16 cellular contexts compared by ENCODE assay signal in genomic region chr1:11671544-11672286, GRCh38. TPM values are rescaled to one million over a fixed set of nuclear protein-coding genes. Genes with fewer than 3 reads are reported as not detected.
DNase-seq lines count a peak whose midpoint lies in the region; FAIRE-seq and TF ChIP-seq lines count a peak whose summit lies in the region.
"Had no signal": no experiment of that assay in that cellular context is flagged by ENCODE, and none has a peak within 500 bp of the region (broad histone marks: within the 10 kb centered on the region; RNA-seq: fewer than 3 reads in every experiment).

No MANE protein-coding gene starts in this region.

- H2BK5ac ChIP-seq in H1 (ENCODE audit: low read depth, low read length), result no peak overlapping the region

- H3K4me2 ChIP-seq in H1 (ENCODE audit: insufficient read depth in 1 of 2, low read depth in 2 of 2, low read length in 2 of 2), result no peak overlapping the region
- H3K4me2 ChIP-seq in osteoblast (ENCODE audit: insufficient read depth, low read length), result no peak overlapping the region

- H3K23me2 ChIP-seq in H1 (ENCODE audit: low read depth, low read length), result no peaks in the 10 kb centered on the region

- H2BK12ac ChIP-seq in H1 (ENCODE audit: low read depth, low read length), result no peak overlapping the region

- no peaks in the 10 kb centered on the region; a peak in 2 of 7 replicates for H3K4me1 ChIP-seq in H1 (replicated peaks in 1 of 4; ENCODE audit: control insufficient read depth in 3 of 4, insufficient read depth in 4 of 4, low read length in 3 of 4)
- H3K4me1 ChIP-seq in osteoblast (ENCODE audit: insufficient read depth, low read length), result peaks cover 5% of the 10 kb centered on the region

- no peak overlapping the region for H2BK15ac ChIP-seq in H1 (ENCODE audit: low read length)

- 95% methylated on average over 12 of the region's 14 CpGs; no CpG with 5 or more reads in 1 of the 2 experiments for WGBS in H1 (ENCODE audit: extremely low coverage in 1 of 2, insufficient coverage in 1 of 2, insufficient read length in 1 of 2, insufficient replicate concordance in 2 of 2, low coverage in 1 of 2, low lambda C conversion rate in 2 of 2, missing lambda C conversion rate in 1 of 2), 2 experiments

- H2AFZ ChIP-seq in H1 (ENCODE audit: low read length) (no peak overlapping the region), osteoblast (ENCODE audit: low read length) (no peak overlapping the region)

- no peak overlapping the region for H2AK5ac ChIP-seq in H1 (ENCODE audit: low read depth, low read length)

- no peak for TF ChIP-seq CTCF in RWPE1 (conservative IDR thresholded peaks at IDR 0.05; ENCODE audit: low read depth)
- TF ChIP-seq CTCF in H1 (IDR thresholded peaks at IDR 0.05; ENCODE audit: control extremely low read depth in 1 of 3, insufficient read depth in 1 of 3, low read depth in 1 of 3, low read length in 3 of 3), result no peak
- no peak for TF ChIP-seq CTCF in osteoblast (IDR thresholded peaks at IDR 0.05; ENCODE audit: extremely low read depth, low read depth, low read length)

- no peak overlapping the region for H3K23ac ChIP-seq in H1 (ENCODE audit: insufficient read length)

- H3K27ac ChIP-seq in RWPE1, result 0 out of 2 replicates have a peak overlapping the region, but pooled peaks have one; percentile 13
- no peak overlapping the region for H3K27ac ChIP-seq in H1 (ENCODE audit: low read depth, low read length)
- H3K27ac ChIP-seq in osteoblast (ENCODE audit: low read depth, low read length), result no peak overlapping the region
- H3K27ac ChIP-seq: esophagus muscularis mucosa had no signal

- no peak overlapping the region for H3K9ac ChIP-seq in H1 (replicated peaks in 1 of 4; ENCODE audit: extremely low read depth in 1 of 4, low read depth in 3 of 4, low read length in 3 of 4)

- H3K18ac ChIP-seq in H1 (ENCODE audit: extremely low read depth, low read length), result no peak overlapping the region

- H2BK120ac ChIP-seq in H1 (replicated peaks; ENCODE audit: low read depth, low read length), result no peak overlapping the region

- POLR2A ChIA-PET in RWPE1 (lab: Yijun Ruan, JAX; ENCODE audit: low non-redundant PET), result no interaction called here
- POLR2A ChIA-PET in H1 (lab: Charles Lee; ENCODE audit: partially characterized antibody), result interaction anchor here (0.9 to 32.0 kb wide), 8 partner anchors 1 to 131 kb away, joined by 3 to 1025 read pairs (median 7); partner anchors contain the start of genes DRAXIN, FBXO6 and MAD2L2

- H3K4me3 ChIP-seq in H1 (ENCODE audit: extremely low read depth in 1 of 4, insufficient read depth in 2 of 4, low read depth in 3 of 4, low read length in 4 of 4) (no peak overlapping the region), osteoblast (ENCODE audit: insufficient read depth, low read length) (no peak overlapping the region)
- H3K4me3 ChIP-seq: esophagus muscularis mucosa, mucosa of descending colon had no signal

- no peak overlapping the region for H3K4ac ChIP-seq in H1 (replicated peaks; ENCODE audit: insufficient read length, low read depth, low read length)

- peak in 1 of 2 experiments; percentile 64; a peak in 2 of 3 replicates for TF ChIP-seq POLR2A in H1 (IDR thresholded peaks at IDR 0.05; ENCODE audit: control extremely low read depth in 1 of 2, low read depth in 2 of 2, low read length in 2 of 2)

- DNase-seq in RWPE1 (ENCODE audit: low spot score) (no peak), H1 (ENCODE audit: low read depth in 1 of 2, low spot score in 2 of 2) (no peak), osteoblast (ENCODE audit: insufficient read length, low spot score, missing footprints) (peak; percentile 69), GF-D8 (lab: John Stamatoyannopoulos, UW) (no peak), NCI-H2227 treated with DMSO at 0.1 percent for 48 hours (lab: John Stamatoyannopoulos, UW) (no peak)
- DNase-seq: activated CD4-positive, alpha-beta T cell treated with anti-CD3 and anti-CD28 coated beads, Interleukin-2, amount 10 ng/mL, durations not matched to agents 7 days and 5 days; activated CD8-positive, alpha-beta memory T cell treated with anti-CD3 and anti-CD28 coated beads, Interleukin-2, amount 50 U/mL, for 4 hours; activated effector memory CD4-positive, alpha-beta T cell treated with anti-CD3 and anti-CD28 coated beads, Interleukin-2, amount 50 U/mL, for 16 hours; DMS79 treated with DMSO at 0.1 percent for 48 hours; HCEC 1CT; mucosa of descending colon; NCI-H1417; NCI-H2107; NCI-H524 treated with DMSO at 0.1 percent for 48 hours had no signal

- TF ChIP-seq EP300 in H1 (IDR thresholded peaks at IDR 0.05; ENCODE audit: borderline replicate concordance in 1 of 2, low read depth in 2 of 2, low read length in 2 of 2), result no peak

- H3K36me3 ChIP-seq in H1 (ENCODE audit: control insufficient read depth in 2 of 4, insufficient read depth in 4 of 4, low read length in 3 of 4) (peaks cover 34 to 77% (median 50%) of the 10 kb centered on the region in 4 experiments), osteoblast (ENCODE audit: insufficient read depth, low read length) (peaks cover 17% of the 10 kb centered on the region)

- no peak overlapping the region for H2BK20ac ChIP-seq in H1 (ENCODE audit: low read length)

- CTCF ChIA-PET in RWPE1 (lab: Yijun Ruan, JAX), result interaction anchor here (0.7 kb wide), 1 partner anchor 23 kb away, joined by 3 read pairs; no protein-coding TSS in a partner anchor
- CTCF ChIA-PET in H1 (lab: Charles Lee; ENCODE audit: partially characterized antibody), result interaction anchor here (0.7 to 21.6 kb wide), 5 partner anchors 8 to 97 kb away, joined by 3 to 266 read pairs (median 10); partner anchors contain the start of gene FBXO6

- H3K79me2 ChIP-seq in H1 (ENCODE audit: control insufficient read depth in 1 of 2, insufficient read depth in 2 of 2, low read length in 2 of 2), result no peaks in the 10 kb centered on the region; a peak in 1 of 4 replicates
- no peaks in the 10 kb centered on the region for H3K79me2 ChIP-seq in osteoblast (ENCODE audit: insufficient read depth, low read length)

- no peaks in the 10 kb centered on the region for H3K27me3 ChIP-seq in H1 (replicated peaks in 1 of 4; ENCODE audit: control insufficient read depth in 3 of 4, extremely low read depth in 1 of 4, insufficient read depth in 3 of 4, low read length in 3 of 4)
- no peaks in the 10 kb centered on the region for H3K27me3 ChIP-seq in osteoblast (ENCODE audit: insufficient read depth, low read length)
- H3K27me3 ChIP-seq: esophagus muscularis mucosa had no signal

- H4K5ac ChIP-seq in H1 (ENCODE audit: insufficient read length, low read depth, low read length), result no peak overlapping the region

- no peak overlapping the region for H3K56ac ChIP-seq in H1 (replicated peaks; ENCODE audit: insufficient read length, low read depth, low read length)

- H4K91ac ChIP-seq in H1 (replicated peaks; ENCODE audit: insufficient read length, low read length), result no peak overlapping the region

- H3K14ac ChIP-seq in H1 (ENCODE audit: insufficient read length), result no peak overlapping the region

- peaks cover 27 to 38% of the 10 kb centered on the region in 2 experiments for H4K20me1 ChIP-seq in H1 (replicated peaks in 1 of 2; ENCODE audit: control insufficient read depth in 1 of 2, insufficient read depth in 2 of 2, low read length in 2 of 2)
- H4K20me1 ChIP-seq in osteoblast (ENCODE audit: insufficient read depth, low read length), result peaks cover 7% of the 10 kb centered on the region

- peak overlapping the region; percentile 40 for H4K8ac ChIP-seq in H1 (ENCODE audit: extremely low read depth, insufficient read depth, low read length)

- FAIRE-seq in H1 (lab: Jason Lieb, UNC), result no peak
- FAIRE-seq: TTC549 had no signal

- H3K9me3 ChIP-seq in H1 (ENCODE audit: insufficient read depth in 2 of 2, low read depth in 1 of 2, low read length in 1 of 2) (no peaks in the 10 kb centered on the region), osteoblast (ENCODE audit: low read depth, low read length) (no peaks in the 10 kb centered on the region)
- H3K9me3 ChIP-seq: esophagus muscularis mucosa, mucosa of descending colon had no signal

- no peak for TF ChIP-seq RAD21 in H1 (IDR thresholded peaks at IDR 0.05 in 1 of 2, conservative IDR thresholded peaks at IDR 0.05 in 1 of 2; ENCODE audit: low read depth in 2 of 2, low read length in 2 of 2)

- H3K79me1 ChIP-seq in H1 (ENCODE audit: low read depth, low read length), result peaks cover 5% of the 10 kb centered on the region; the same call in 1 of the 2 replicates

RNA-seq across cellular contexts. Expression of gene FBXO6, which starts 7.7 kb away (rescaled TPM):
- total RNA-seq in H1 (2021; fragmentation: NEBNext Ultra II Directional; extraction: Animal tissue kit (Norgen Biotek cat#: 25700)), result 0.29 and 0.54 TPM in 2 replicates
- polyA plus RNA-seq in H1 (2011; rRNA removed), result 0.86 and 1.2 TPM in 2 replicates
- 0.76 TPM for polyA plus RNA-seq in H1 (2011; cell fraction: cytosol; rRNA removed)
- 0.53 TPM for polyA plus RNA-seq in H1 (2011; cell fraction: nucleus; rRNA removed)
- polyA plus RNA-seq in H1 (2012, experiment 1 of 2), result 0.69 to 1.1 TPM (median 1.0 TPM) in 4 replicates
- 0.62 TPM for polyA plus RNA-seq in H1 (2012, experiment 2 of 2)
- 0.47 TPM for polyA plus RNA-seq in H1 (2013, experiment 1 of 2)
- polyA plus RNA-seq in H1 (2013, experiment 2 of 2), result 0.39 TPM
- 0.19 and 0.32 TPM in 2 replicates for polyA minus RNA-seq in H1 (2011; rRNA and poly(A)+ RNA removed)
- polyA minus RNA-seq in H1 (2011; cell fraction: cytosol; rRNA and poly(A)+ RNA removed), result not detected
- not detected for polyA minus RNA-seq in H1 (2011; cell fraction: nucleus; rRNA and poly(A)+ RNA removed)
- total RNA-seq in osteoblast, result 8.7 and 8.8 TPM in 2 replicates

RNA-seq across cellular contexts. Expression of gene MAD2L2, which starts 9.2 kb away (rescaled TPM):
- total RNA-seq in H1 (2021; fragmentation: NEBNext Ultra II Directional; extraction: Animal tissue kit (Norgen Biotek cat#: 25700)), result 310 and 314 TPM in 2 replicates
- 469 and 710 TPM in 2 replicates for polyA plus RNA-seq in H1 (2011; rRNA removed)
- 618 TPM for polyA plus RNA-seq in H1 (2011; cell fraction: cytosol; rRNA removed)
- 791 TPM for polyA plus RNA-seq in H1 (2011; cell fraction: nucleus; rRNA removed)
- polyA plus RNA-seq in H1 (2012, experiment 1 of 2), result 284 to 411 TPM (median 375 TPM) in 4 replicates
- 511 TPM for polyA plus RNA-seq in H1 (2012, experiment 2 of 2)
- polyA plus RNA-seq in H1 (2013, experiment 1 of 2), result 239 TPM
- polyA plus RNA-seq in H1 (2013, experiment 2 of 2), result 240 TPM
- 212 and 312 TPM in 2 replicates for polyA minus RNA-seq in H1 (2011; rRNA and poly(A)+ RNA removed)
- 182 TPM for polyA minus RNA-seq in H1 (2011; cell fraction: cytosol; rRNA and poly(A)+ RNA removed)
- polyA minus RNA-seq in H1 (2011; cell fraction: nucleus; rRNA and poly(A)+ RNA removed), result 206 TPM
- total RNA-seq in osteoblast, result 20.6 and 22.7 TPM in 2 replicates

RNA-seq across cellular contexts. Expression of gene FBXO44, which starts 17.0 kb away (rescaled TPM):
- total RNA-seq in H1 (2021; fragmentation: NEBNext Ultra II Directional; extraction: Animal tissue kit (Norgen Biotek cat#: 25700)), result 27.2 and 29.2 TPM in 2 replicates
- polyA plus RNA-seq in H1 (2011; rRNA removed), result 27.0 and 43.0 TPM in 2 replicates
- 42.8 TPM for polyA plus RNA-seq in H1 (2011; cell fraction: cytosol; rRNA removed)
- 137 TPM for polyA plus RNA-seq in H1 (2011; cell fraction: nucleus; rRNA removed)
- polyA plus RNA-seq in H1 (2012, experiment 1 of 2), result 21.1 to 33.1 TPM (median 30.9 TPM) in 4 replicates
- polyA plus RNA-seq in H1 (2012, experiment 2 of 2), result 19.3 TPM
- polyA plus RNA-seq in H1 (2013, experiment 1 of 2), result 23.1 TPM
- polyA plus RNA-seq in H1 (2013, experiment 2 of 2), result 21.5 TPM
- 12.6 and 15.0 TPM in 2 replicates for polyA minus RNA-seq in H1 (2011; rRNA and poly(A)+ RNA removed)
- 17.6 TPM for polyA minus RNA-seq in H1 (2011; cell fraction: cytosol; rRNA and poly(A)+ RNA removed)
- polyA minus RNA-seq in H1 (2011; cell fraction: nucleus; rRNA and poly(A)+ RNA removed), result 37.9 TPM
- 14.4 and 16.3 TPM in 2 replicates for total RNA-seq in osteoblast

RNA-seq across cellular contexts. Expression of gene FBXO2, which starts 17.5 kb away (rescaled TPM):
- 51.3 and 55.5 TPM in 2 replicates for total RNA-seq in H1 (2021; fragmentation: NEBNext Ultra II Directional; extraction: Animal tissue kit (Norgen Biotek cat#: 25700))
- 57.9 and 99.1 TPM in 2 replicates for polyA plus RNA-seq in H1 (2011; rRNA removed)
- polyA plus RNA-seq in H1 (2011; cell fraction: cytosol; rRNA removed), result 107 TPM
- 78.1 TPM for polyA plus RNA-seq in H1 (2011; cell fraction: nucleus; rRNA removed)
- 53.7 to 82.0 TPM (median 66.2 TPM) in 4 replicates for polyA plus RNA-seq in H1 (2012, experiment 1 of 2)
- polyA plus RNA-seq in H1 (2012, experiment 2 of 2), result 45.2 TPM
- 38.0 TPM for polyA plus RNA-seq in H1 (2013, experiment 1 of 2)
- 39.6 TPM for polyA plus RNA-seq in H1 (2013, experiment 2 of 2)
- 7.6 and 11.2 TPM in 2 replicates for polyA minus RNA-seq in H1 (2011; rRNA and poly(A)+ RNA removed)
- 19.2 TPM for polyA minus RNA-seq in H1 (2011; cell fraction: cytosol; rRNA and poly(A)+ RNA removed)
- polyA minus RNA-seq in H1 (2011; cell fraction: nucleus; rRNA and poly(A)+ RNA removed), result 17.7 TPM
- 0.29 and 0.36 TPM in 2 replicates for total RNA-seq in osteoblast

RNA-seq across cellular contexts. Expression of gene DRAXIN, which starts 19.8 kb away (rescaled TPM):
- 17.6 and 18.9 TPM in 2 replicates for total RNA-seq in H1 (2021; fragmentation: NEBNext Ultra II Directional; extraction: Animal tissue kit (Norgen Biotek cat#: 25700))
- polyA plus RNA-seq in H1 (2011; rRNA removed), result 4.6 and 4.8 TPM in 2 replicates
- 5.0 TPM for polyA plus RNA-seq in H1 (2011; cell fraction: cytosol; rRNA removed)
- 5.7 TPM for polyA plus RNA-seq in H1 (2011; cell fraction: nucleus; rRNA removed)
- polyA plus RNA-seq in H1 (2012, experiment 1 of 2), result 9.5 to 11.2 TPM (median 10.4 TPM) in 4 replicates
- 10.6 TPM for polyA plus RNA-seq in H1 (2012, experiment 2 of 2)
- polyA plus RNA-seq in H1 (2013, experiment 1 of 2), result 16.0 TPM
- 18.1 TPM for polyA plus RNA-seq in H1 (2013, experiment 2 of 2)
- polyA minus RNA-seq in H1 (2011; rRNA and poly(A)+ RNA removed), result 8.4 and 9.0 TPM in 2 replicates
- polyA minus RNA-seq in H1 (2011; cell fraction: cytosol; rRNA and poly(A)+ RNA removed), result 6.7 TPM
- 4.6 TPM for polyA minus RNA-seq in H1 (2011; cell fraction: nucleus; rRNA and poly(A)+ RNA removed)
- under 0.01 TPM in 2 replicates for total RNA-seq in osteoblast

Comparison
In these comparisons a context has a peak if more than half of its experiments do, and no peak if none do; other contexts are left out.
1. RNA of gene MAD2L2, which starts 9.2 kb away (total RNA-seq): 310 to 314 TPM in H1; 20.6 to 22.7 TPM in osteoblast; every median in the first group is over 10 times any median in the second.